In genomic region chr16:35598696-35599332, GRCh38 we compare ENCODE assay signal across 18 cellular contexts.
A peak's percentile ranks its signal among the peaks of the same experiment; 100 is the strongest.
DNase-seq lines count a peak whose midpoint lies in the region; ATAC-seq and TF ChIP-seq lines count a peak whose summit lies in the region.
"Had no signal": no experiment of that assay in that cellular context is flagged by ENCODE, and none has a peak within 500 bp of the region (broad histone marks: within the 10 kb centered on the region; RNA-seq: fewer than 3 reads in every experiment).

No MANE protein-coding gene starts in this region.

- intact Hi-C loops in lower leg skin (cut with DNase I; ENCODE audit: low total_unique reads): no loop called here
- intact Hi-C loops in Calu3 (cut with micrococcal nuclease; ENCODE audit: unreplicated experiment): no loop called here

- H3K36me3 ChIP-seq in OCI-LY3 (replicated peaks; ENCODE audit: low read depth, low read length): no peaks in the 10 kb centered on the region
- H3K36me3 ChIP-seq: cardiac muscle cell had no signal

- no peak overlapping the region for H3K4me3 Mint-ChIP-seq in Calu3 (ENCODE audit: low read depth, unreplicated experiment)
- H3K4me3 Mint-ChIP-seq: B cell; mesothelial cell of epicardium; stimulated activated naive CD8-positive, alpha-beta T cell treated with anti-CD3 and anti-CD28 coated beads, Interleukin-15, Interleukin-2, amounts not matched to agents 100 ng/mL and 50 ng/mL, for 24 hours had no signal

- H3K4me1 ChIP-seq in OCI-LY3 (ENCODE audit: low read length): peaks cover 63% of the 10 kb centered on the region

- ATAC-seq in esophagus mucosa: peak; percentile 87

- H4K20me1 ChIP-seq in OCI-LY3 (ENCODE audit: insufficient read depth, low read length): no peaks in the 10 kb centered on the region

- H3K27ac Mint-ChIP-seq in Calu3 (ENCODE audit: unreplicated experiment): no peak overlapping the region
- H3K27ac Mint-ChIP-seq: B cell; mesothelial cell of epicardium; stimulated activated naive CD8-positive, alpha-beta T cell treated with anti-CD3 and anti-CD28 coated beads, Interleukin-15, Interleukin-2, amounts not matched to agents 100 ng/mL and 50 ng/mL, for 24 hours had no signal

- no peak for TF ChIP-seq CTCF in OCI-LY3 (IDR thresholded peaks at IDR 0.05; ENCODE audit: low read depth, low read length)
- TF ChIP-seq CTCF in lower leg skin (IDR thresholded peaks at IDR 0.05): no peak
- TF ChIP-seq CTCF in Calu3 (IDR thresholded peaks at IDR 0.05; ENCODE audit: unreplicated experiment): no peak

- H3K36me3 Mint-ChIP-seq in Calu3 (ENCODE audit: insufficient read depth, unreplicated experiment): no peaks in the 10 kb centered on the region

- no peak overlapping the region; the same call in 1 of the 2 replicates for H2AFZ ChIP-seq in OCI-LY3 (ENCODE audit: low read depth, low read length)

- H3K79me2 ChIP-seq in OCI-LY3 (ENCODE audit: low read length): no peaks in the 10 kb centered on the region

- H3K9me3 ChIP-seq in OCI-LY3 (ENCODE audit: insufficient read depth, low read length): no peaks in the 10 kb centered on the region

- CTCF ChIA-PET in Calu3 (lab: Charles Lee): no interaction called here

- no peaks in the 10 kb centered on the region for H3K4me1 Mint-ChIP-seq in Calu3 (ENCODE audit: low read depth, unreplicated experiment)
- H3K4me1 Mint-ChIP-seq: B cell, mesothelial cell of epicardium had no signal

- peak overlapping the region; percentile 73 for H3K9ac ChIP-seq in OCI-LY3 (ENCODE audit: low read length)

- DNase-seq in DMS 273 (lab: John Stamatoyannopoulos, UW; ENCODE audit: unreplicated experiment) (peak; percentile 73), inferior parietal cortex (ENCODE audit: extremely low spot score) (no peak), lower leg skin (ENCODE audit: low spot score in 2 of 2) (no peak), Calu3 (no peak)
- peak; percentile 27 for DNase-seq in Jurkat, Clone E6-1 (ENCODE audit: low read depth, low spot score)
- DNase-seq in activated CD4-positive, CD25-positive, alpha-beta regulatory T cell (lab: John Stamatoyannopoulos, UW): no peak
- DNase-seq: activated naive CD4-positive, alpha-beta T cell treated with anti-CD3 and anti-CD28 coated beads, Interleukin-2, amount 50 U/mL, for 16 hours; GF-D8; MM.1S; posterior cingulate gyrus; stimulated activated CD4-positive, alpha-beta T cell treated with anti-CD3 and anti-CD28 coated beads, Interleukin-4, amount 100 ng/mL, for 4 hours; T1000 had no signal

- H3K27me3 Mint-ChIP-seq in Calu3 (ENCODE audit: unreplicated experiment): no peaks in the 10 kb centered on the region
- H3K27me3 Mint-ChIP-seq: B cell; stimulated activated naive CD8-positive, alpha-beta T cell treated with anti-CD3 and anti-CD28 coated beads, Interleukin-15, Interleukin-2, amounts not matched to agents 100 ng/mL and 50 ng/mL, for 24 hours had no signal

- H3K9me3 Mint-ChIP-seq in Calu3 (ENCODE audit: low read depth, unreplicated experiment): peaks cover 19% of the 10 kb centered on the region

- TF ChIP-seq POLR2A in lower leg skin (IDR thresholded peaks at IDR 0.05): no peak

- no peak overlapping the region for H3K4me3 ChIP-seq in Jurkat, Clone E6-1 (ENCODE audit: low read length)
- H3K4me3 ChIP-seq in OCI-LY3 (ENCODE audit: low read length) (peak overlapping the region; percentile 68), lower leg skin (ENCODE audit: low read depth, poor library complexity, severe bottlenecking) (no peak overlapping the region)
- H3K4me3 ChIP-seq: cardiac muscle cell had no signal

- no TSS peak for BruUV-seq in Calu3 (replicated peaks; lab: Mats Ljungman, UMichigan)

- 49 to 52% methylated on average over 9 of the region's 9 CpGs for WGBS in lower leg skin, 2 donors

- H3K4me2 ChIP-seq in OCI-LY3 (ENCODE audit: low read length): peak overlapping the region; percentile 89

- H3K27me3 ChIP-seq in OCI-LY3 (ENCODE audit: low read depth, low read length): no peaks in the 10 kb centered on the region
- H3K27me3 ChIP-seq: cardiac muscle cell had no signal

- H3K27ac ChIP-seq in OCI-LY3 (ENCODE audit: low read length): peak overlapping the region; percentile 97
- H3K27ac ChIP-seq: cardiac muscle cell had no signal

Comparison
In these comparisons a context has a peak if more than half of its experiments do, and no peak if none do; other contexts are left out.
1. DNase-seq: peak in DMS 273 (single experiment) and Jurkat, Clone E6-1 (single experiment); none in inferior parietal cortex (single experiment), lower leg skin (0 of 2), Calu3 (single experiment) and activated CD4-positive, CD25-positive, alpha-beta regulatory T cell (0 of 4).